In genomic region chr1:149928388-149928724, GRCh38 we compare ENCODE assay signal across 1 cellular context.
TF ChIP-seq lines count a peak whose summit lies in the region.

No MANE protein-coding gene starts in this region.

TF ChIP-seq in K562, 482 proteins besides CTCF, POLR2A, EP300 and RAD21:
- TF ChIP-seq PRDM10 (IDR thresholded peaks at IDR 0.05; ENCODE audit: partially characterized antibody), result peak; percentile 18
- TF ChIP-seq SPI1 (IDR thresholded peaks at IDR 0.05; ENCODE audit: borderline replicate concordance, low read depth, low read length), result peak; percentile 53; the same call in 1 of the 2 replicates
- no peak for TF ChIP-seq ZNF274 (IDR thresholded peaks at IDR 0.05; ENCODE audit: borderline replicate concordance, low read depth, low read length)
